23 cellular contexts compared by ENCODE assay signal in the genomic region with DNA sequence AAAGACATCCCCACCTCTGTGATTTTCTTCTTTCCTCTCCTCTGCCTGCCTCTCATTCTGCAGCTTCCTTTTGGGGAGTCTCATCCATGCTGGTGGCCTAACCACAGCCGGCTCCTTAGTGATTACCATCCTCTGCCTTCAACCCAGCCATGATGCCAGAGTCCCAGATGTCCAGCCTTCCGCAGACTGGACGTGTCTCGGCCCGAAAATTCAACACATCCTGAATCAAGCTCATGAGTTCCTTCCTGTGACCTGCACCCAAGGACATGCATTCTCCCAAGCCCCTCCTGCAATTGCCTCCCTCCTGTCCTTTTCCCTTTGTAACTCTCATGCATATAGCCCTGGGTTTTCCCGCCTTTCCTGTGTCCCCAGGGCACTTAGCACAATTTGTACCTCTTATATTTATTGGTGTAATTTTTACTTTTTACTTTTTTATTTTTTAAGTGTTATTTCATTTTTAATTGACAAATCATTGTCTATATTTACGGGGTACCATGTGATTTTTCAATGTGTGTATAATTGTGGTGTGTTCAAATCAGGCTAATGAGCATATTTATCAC. TPM values are rescaled to one million over a fixed set of nuclear protein-coding genes. Genes with fewer than 3 reads are reported as not detected.
DNase-seq lines count a peak whose midpoint lies in the region; ATAC-seq, FAIRE-seq and TF ChIP-seq lines count a peak whose summit lies in the region.
"Had no signal": no experiment of that assay in that cellular context is flagged by ENCODE, and none has a peak within 500 bp of the region (broad histone marks: within the 10 kb centered on the region; RNA-seq: fewer than 3 reads in every experiment).

No MANE protein-coding gene starts in this region.

- no peak for ATAC-seq in gastroesophageal sphincter

- no peak for TF ChIP-seq CTCF in WERI-Rb-1 (IDR thresholded peaks at IDR 0.05; ENCODE audit: low read depth, low read length)
- TF ChIP-seq CTCF in progenitor cell of endocrine pancreas (IDR thresholded peaks at IDR 0.05; ENCODE audit: unreplicated experiment) = no peak
- TF ChIP-seq CTCF in BE2C (IDR thresholded peaks at IDR 0.05; ENCODE audit: low read depth, low read length) = no peak
- TF ChIP-seq CTCF in gastroesophageal sphincter (IDR thresholded peaks at IDR 0.05) = no peak

- TF ChIP-seq POLR2A in gastroesophageal sphincter (IDR thresholded peaks at IDR 0.05) = no peak

- H3K4me1 ChIP-seq in iPS-18a (ENCODE audit: control insufficient read depth, low read depth, low read length) (no peaks in the 10 kb centered on the region), BE2C (no peaks in the 10 kb centered on the region), gastroesophageal sphincter (peaks cover 0 to 14% (median 3%) of the 10 kb centered on the region in 3 donors)
- H3K4me1 ChIP-seq: SJCRH30 had no signal

- DNase-seq in T-helper 1 cell (no peak), WERI-Rb-1 (no peak), progenitor cell of endocrine pancreas (ENCODE audit: low spot score, unreplicated experiment) (no peak), BE2C (no peak), RCC 7860 (ENCODE audit: low spot score) (no peak)
- DNase-seq: activated CD8-positive, alpha-beta T cell treated with anti-CD3 and anti-CD28 coated beads for 36 hours; activated gamma-delta T cell; DND-41; dorsolateral prefrontal cortex; esophagus squamous epithelium; heart left ventricle; kidney glomerular epithelial cell; NCI-H187 treated with DMSO at 0.1 percent for 48 hours; NCI-H510A; SJCRH30 had no signal

- H3K36me3 ChIP-seq in WERI-Rb-1 = no peaks in the 10 kb centered on the region
- H3K36me3 ChIP-seq in iPS-18a (ENCODE audit: control insufficient read depth, low read depth, low read length) = no peaks in the 10 kb centered on the region
- H3K36me3 ChIP-seq in BE2C = no peaks in the 10 kb centered on the region
- H3K36me3 ChIP-seq in gastroesophageal sphincter = no peaks in the 10 kb centered on the region
- H3K36me3 ChIP-seq: esophagus squamous epithelium, heart left ventricle, SJCRH30 had no signal

- H3K9me3 Mint-ChIP-seq in T-helper 1 cell treated with Interleukin-12 subunit alpha and Interleukin-12 subunit beta and Interleukin-4 antibody, amounts not matched to agents 30 μg/mL and 1 μg/mL, for 36 hours = no peaks in the 10 kb centered on the region
- peaks cover 19% of the 10 kb centered on the region for H3K9me3 Mint-ChIP-seq in progenitor cell of endocrine pancreas (ENCODE audit: low read depth)

- H3K4me3 Mint-ChIP-seq in T-helper 1 cell treated with Interleukin-12 subunit alpha and Interleukin-12 subunit beta and Interleukin-4 antibody, amounts not matched to agents 30 μg/mL and 1 μg/mL, for 36 hours = peak overlapping the region; percentile 48
- peak overlapping the region; percentile 78 for H3K4me3 Mint-ChIP-seq in progenitor cell of endocrine pancreas (ENCODE audit: low read depth)

- no peak overlapping the region for H3K27ac ChIP-seq in WERI-Rb-1
- H3K27ac ChIP-seq in iPS-18a (ENCODE audit: low read length) = no peak overlapping the region
- H3K27ac ChIP-seq in gastroesophageal sphincter = no peak overlapping the region
- H3K27ac ChIP-seq: 22Rv1, C4-2B, dorsolateral prefrontal cortex, esophagus squamous epithelium, heart left ventricle, SJCRH30 had no signal

- no peak for FAIRE-seq in RCC 7860 (lab: Jason Lieb, UNC)

- 39 to 64% methylated on average over 6 of the region's 7 CpGs for WGBS in gastroesophageal sphincter (ENCODE audit: low coverage in 1 of 2), 2 donors

- H3K9me3 ChIP-seq in WERI-Rb-1 (ENCODE audit: severe bottlenecking) = peaks cover 4% of the 10 kb centered on the region
- H3K9me3 ChIP-seq in iPS-18a (ENCODE audit: control insufficient read depth, low read depth, low read length) = no peaks in the 10 kb centered on the region
- no peaks in the 10 kb centered on the region for H3K9me3 ChIP-seq in BE2C
- peaks cover 0 to 28% (median 0%) of the 10 kb centered on the region in 3 donors for H3K9me3 ChIP-seq in gastroesophageal sphincter
- H3K9me3 ChIP-seq: SJCRH30 had no signal

- peaks cover 35% of the 10 kb centered on the region for H3K27me3 ChIP-seq in WERI-Rb-1 (ENCODE audit: insufficient read depth, low read depth, severe bottlenecking)
- peaks cover 39% of the 10 kb centered on the region for H3K27me3 ChIP-seq in iPS-18a (ENCODE audit: control insufficient read depth, insufficient read depth, low read length)
- 0 out of 2 replicates have a peak, but pooled peaks cover 4% of the 10 kb centered on the region for H3K27me3 ChIP-seq in BE2C
- H3K27me3 ChIP-seq in gastroesophageal sphincter = peaks cover 82% of the 10 kb centered on the region
- H3K27me3 ChIP-seq: SJCRH30 had no signal

- no peak overlapping the region for H3K27ac Mint-ChIP-seq in T-helper 1 cell treated with Interleukin-12 subunit alpha and Interleukin-12 subunit beta and Interleukin-4 antibody, amounts not matched to agents 30 μg/mL and 1 μg/mL, for 36 hours
- no peak overlapping the region for H3K27ac Mint-ChIP-seq in progenitor cell of endocrine pancreas
- H3K27ac Mint-ChIP-seq: activated CD8-positive, alpha-beta T cell treated with anti-CD3 and anti-CD28 coated beads for 36 hours had no signal

- peaks cover 6% of the 10 kb centered on the region for H3K4me1 Mint-ChIP-seq in T-helper 1 cell treated with Interleukin-12 subunit alpha and Interleukin-12 subunit beta and Interleukin-4 antibody, amounts not matched to agents 30 μg/mL and 1 μg/mL, for 36 hours (ENCODE audit: low read depth)
- H3K4me1 Mint-ChIP-seq in progenitor cell of endocrine pancreas (ENCODE audit: low read depth) = peaks cover 8% of the 10 kb centered on the region

- peaks cover 61% of the 10 kb centered on the region for H3K27me3 Mint-ChIP-seq in T-helper 1 cell treated with Interleukin-12 subunit alpha and Interleukin-12 subunit beta and Interleukin-4 antibody, amounts not matched to agents 30 μg/mL and 1 μg/mL, for 36 hours (ENCODE audit: low read depth)
- H3K27me3 Mint-ChIP-seq in progenitor cell of endocrine pancreas = peaks cover 45% of the 10 kb centered on the region

- H3K4me3 ChIP-seq in WERI-Rb-1 (ENCODE audit: low read depth, low read length) = peak overlapping the region; percentile 45
- peak overlapping the region; percentile 67 for H3K4me3 ChIP-seq in iPS-18a (ENCODE audit: low read length)
- no peak overlapping the region for H3K4me3 ChIP-seq in BE2C (ENCODE audit: low read depth, low read length)
- H3K4me3 ChIP-seq in gastroesophageal sphincter = no peak overlapping the region
- H3K4me3 ChIP-seq: SJCRH30 had no signal

- H3K9ac ChIP-seq in iPS-18a (ENCODE audit: low read length) = no peak overlapping the region

- no peak for TF ChIP-seq EP300 in gastroesophageal sphincter (IDR thresholded peaks at IDR 0.05)

- no peaks in the 10 kb centered on the region for H3K36me3 Mint-ChIP-seq in T-helper 1 cell treated with Interleukin-12 subunit alpha and Interleukin-12 subunit beta and Interleukin-4 antibody, amounts not matched to agents 30 μg/mL and 1 μg/mL, for 36 hours (ENCODE audit: low read depth)
- no peaks in the 10 kb centered on the region for H3K36me3 Mint-ChIP-seq in progenitor cell of endocrine pancreas (ENCODE audit: insufficient read depth)

RNA-seq across cellular contexts. Expression of a gene that starts 1.2 kb away (rescaled TPM):
- 0.93 and 1.1 TPM in 2 replicates for total RNA-seq in progenitor cell of endocrine pancreas
- polyA plus RNA-seq in BE2C (2012; ENCODE audit: insufficient read depth, insufficient read length, low read depth) = not detected
- total RNA-seq in gastroesophageal sphincter = under 1 TPM in 1 of 4 donors, not detected in 3; 0.39 TPM
- total RNA-seq: activated CD8-positive, alpha-beta T cell treated with anti-CD3 and anti-CD28 coated beads for 36 hours; HT-29; MCF 10A; renal cortical epithelial cell; SJCRH30 had no signal

RNA-seq across cellular contexts. Expression of a gene that starts 41.5 kb away (rescaled TPM):
- not detected in 2 replicates for total RNA-seq in progenitor cell of endocrine pancreas
- 7.1 TPM for polyA plus RNA-seq in BE2C (2012; ENCODE audit: insufficient read depth, insufficient read length, low read depth)
- 10 to 100 TPM; 11.0 to 40.9 (median 19.1) TPM for total RNA-seq in gastroesophageal sphincter
- total RNA-seq: MCF 10A had no signal

Comparison
In these comparisons a context has a peak if more than half of its experiments do, and no peak if none do; other contexts are left out.
1. H3K4me3 ChIP-seq: peak in WERI-Rb-1 (single experiment) and iPS-18a (single experiment); none in BE2C (single experiment) and gastroesophageal sphincter (0 of 2).
2. RNA of a gene that starts 41.5 kb away (total RNA-seq): 11.0 to 40.9 TPM in gastroesophageal sphincter; not detected in progenitor cell of endocrine pancreas; every median in the first group is over 10 times any median in the second.